Comparison of ENCODE assay signal across 1 cellular context in the genomic region with DNA sequence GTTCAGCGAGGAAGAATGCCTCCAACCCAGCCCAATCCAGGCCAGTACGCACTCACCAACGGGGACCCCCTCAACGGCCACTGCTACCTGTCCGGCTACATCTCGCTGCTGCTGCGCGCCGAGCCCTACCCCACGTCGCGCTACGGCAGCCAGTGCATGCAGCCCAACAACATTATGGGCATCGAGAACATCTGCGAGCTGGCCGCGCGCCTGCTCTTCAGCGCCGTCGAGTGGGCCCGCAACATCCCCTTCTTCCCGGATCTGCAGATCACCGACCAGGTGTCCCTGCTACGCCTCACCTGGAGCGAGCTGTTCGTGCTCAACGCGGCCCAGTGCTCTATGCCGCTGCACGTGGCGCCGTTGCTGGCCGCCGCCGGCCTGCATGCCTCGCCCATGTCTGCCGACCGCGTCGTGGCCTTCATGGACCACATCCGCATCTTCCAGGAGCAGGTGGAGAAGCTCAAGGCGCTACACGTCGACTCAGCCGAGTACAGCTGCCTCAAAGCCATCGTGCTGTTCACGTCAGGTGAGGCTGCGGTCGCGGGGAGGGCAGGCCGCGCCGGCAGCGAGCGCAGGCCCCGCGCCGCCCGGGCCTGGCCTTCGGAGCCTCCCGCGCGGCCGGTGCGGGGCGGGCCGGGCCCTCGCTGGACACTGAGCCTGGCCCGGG.
TF ChIP-seq lines count a peak whose summit lies in the region.

No MANE protein-coding gene starts in this region.

TF ChIP-seq in liver, 16 proteins besides CTCF, POLR2A, EP300 and RAD21 (continued from another document):
- TF ChIP-seq GABPA (IDR thresholded peaks at IDR 0.05 in 1 of 2, conservative IDR thresholded peaks at IDR 0.05 in 1 of 2), result no peak
- no peak for TF ChIP-seq HNF4G (IDR thresholded peaks at IDR 0.05)
- no peak for TF ChIP-seq YY1 (IDR thresholded peaks at IDR 0.05)
- no peak for TF ChIP-seq FOXA1 (IDR thresholded peaks at IDR 0.05)
- no peak for TF ChIP-seq JUND (IDR thresholded peaks at IDR 0.05)
- TF ChIP-seq HNF4A (conservative IDR thresholded peaks at IDR 0.05), result no peak
- TF ChIP-seq SP1 (IDR thresholded peaks at IDR 0.05), result no peak
- no peak for TF ChIP-seq RXRA (IDR thresholded peaks at IDR 0.05)
- no peak for TF ChIP-seq EGR1 (IDR thresholded peaks at IDR 0.05; ENCODE audit: low read depth in 2 of 2)
- TF ChIP-seq, protein P1, sequence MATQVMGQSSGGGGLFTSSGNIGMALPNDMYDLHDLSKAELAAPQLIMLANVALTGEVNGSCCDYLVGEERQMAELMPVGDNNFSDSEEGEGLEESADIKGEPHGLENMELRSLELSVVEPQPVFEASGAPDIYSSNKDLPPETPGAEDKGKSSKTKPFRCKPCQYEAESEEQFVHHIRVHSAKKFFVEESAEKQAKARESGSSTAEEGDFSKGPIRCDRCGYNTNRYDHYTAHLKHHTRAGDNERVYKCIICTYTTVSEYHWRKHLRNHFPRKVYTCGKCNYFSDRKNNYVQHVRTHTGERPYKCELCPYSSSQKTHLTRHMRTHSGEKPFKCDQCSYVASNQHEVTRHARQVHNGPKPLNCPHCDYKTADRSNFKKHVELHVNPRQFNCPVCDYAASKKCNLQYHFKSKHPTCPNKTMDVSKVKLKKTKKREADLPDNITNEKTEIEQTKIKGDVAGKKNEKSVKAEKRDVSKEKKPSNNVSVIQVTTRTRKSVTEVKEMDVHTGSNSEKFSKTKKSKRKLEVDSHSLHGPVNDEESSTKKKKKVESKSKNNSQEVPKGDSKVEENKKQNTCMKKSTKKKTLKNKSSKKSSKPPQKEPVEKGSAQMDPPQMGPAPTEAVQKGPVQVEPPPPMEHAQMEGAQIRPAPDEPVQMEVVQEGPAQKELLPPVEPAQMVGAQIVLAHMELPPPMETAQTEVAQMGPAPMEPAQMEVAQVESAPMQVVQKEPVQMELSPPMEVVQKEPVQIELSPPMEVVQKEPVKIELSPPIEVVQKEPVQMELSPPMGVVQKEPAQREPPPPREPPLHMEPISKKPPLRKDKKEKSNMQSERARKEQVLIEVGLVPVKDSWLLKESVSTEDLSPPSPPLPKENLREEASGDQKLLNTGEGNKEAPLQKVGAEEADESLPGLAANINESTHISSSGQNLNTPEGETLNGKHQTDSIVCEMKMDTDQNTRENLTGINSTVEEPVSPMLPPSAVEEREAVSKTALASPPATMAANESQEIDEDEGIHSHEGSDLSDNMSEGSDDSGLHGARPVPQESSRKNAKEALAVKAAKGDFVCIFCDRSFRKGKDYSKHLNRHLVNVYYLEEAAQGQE (IDR thresholded peaks at IDR 0.05), result no peak
- TF ChIP-seq, protein P2, sequence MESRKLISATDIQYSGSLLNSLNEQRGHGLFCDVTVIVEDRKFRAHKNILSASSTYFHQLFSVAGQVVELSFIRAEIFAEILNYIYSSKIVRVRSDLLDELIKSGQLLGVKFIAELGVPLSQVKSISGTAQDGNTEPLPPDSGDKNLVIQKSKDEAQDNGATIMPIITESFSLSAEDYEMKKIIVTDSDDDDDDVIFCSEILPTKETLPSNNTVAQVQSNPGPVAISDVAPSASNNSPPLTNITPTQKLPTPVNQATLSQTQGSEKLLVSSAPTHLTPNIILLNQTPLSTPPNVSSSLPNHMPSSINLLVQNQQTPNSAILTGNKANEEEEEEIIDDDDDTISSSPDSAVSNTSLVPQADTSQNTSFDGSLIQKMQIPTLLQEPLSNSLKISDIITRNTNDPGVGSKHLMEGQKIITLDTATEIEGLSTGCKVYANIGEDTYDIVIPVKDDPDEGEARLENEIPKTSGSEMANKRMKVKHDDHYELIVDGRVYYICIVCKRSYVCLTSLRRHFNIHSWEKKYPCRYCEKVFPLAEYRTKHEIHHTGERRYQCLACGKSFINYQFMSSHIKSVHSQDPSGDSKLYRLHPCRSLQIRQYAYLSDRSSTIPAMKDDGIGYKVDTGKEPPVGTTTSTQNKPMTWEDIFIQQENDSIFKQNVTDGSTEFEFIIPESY (IDR thresholded peaks at IDR 0.05), result no peak
